Comparison of ENCODE assay signal across 23 cellular contexts in the genomic region with DNA sequence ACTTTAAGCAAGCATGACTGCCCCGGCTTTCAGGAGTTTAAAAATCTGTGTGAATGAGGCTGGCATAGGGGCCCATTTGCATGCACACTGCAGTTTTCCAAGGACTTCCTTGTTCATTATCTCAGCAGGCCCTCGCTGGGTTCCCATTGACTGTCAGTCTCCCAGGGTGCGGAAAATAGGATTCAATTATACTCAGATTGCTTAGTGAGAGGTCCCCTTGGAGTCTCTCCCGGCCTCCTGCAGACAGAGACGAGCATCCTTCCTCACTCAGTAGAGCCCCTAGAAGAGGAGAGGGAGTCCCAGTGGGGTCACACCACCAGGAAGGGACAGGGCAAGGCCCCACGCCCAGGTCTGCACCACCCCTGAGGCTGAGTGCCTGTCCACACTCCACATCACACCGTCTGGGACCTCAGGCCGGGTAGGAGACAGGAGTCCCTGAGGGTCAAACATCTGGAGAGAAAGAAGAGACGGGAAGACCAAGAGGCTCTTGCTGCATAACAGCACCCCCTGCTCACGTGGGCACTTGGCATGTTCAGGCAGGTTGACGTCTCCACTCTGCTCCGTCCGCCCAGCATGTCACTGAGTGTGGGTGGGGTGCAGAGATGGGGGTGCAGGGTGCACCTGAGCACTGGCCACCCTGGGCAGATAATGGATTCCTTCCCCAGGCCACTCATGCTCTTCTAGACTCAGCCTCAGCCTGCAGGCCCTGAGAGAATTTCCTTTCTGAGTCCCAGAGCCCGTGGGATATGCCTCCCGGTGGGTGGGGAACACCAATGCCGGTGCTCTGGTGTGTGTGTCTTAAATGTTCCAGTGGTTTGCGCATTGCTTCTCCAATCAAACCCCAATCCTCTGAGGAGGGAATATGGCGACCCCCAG. TPM values are rescaled to one million over a fixed set of nuclear protein-coding genes. Genes with fewer than 3 reads are reported as not detected.
DNase-seq lines count a peak whose midpoint lies in the region; ATAC-seq and TF ChIP-seq lines count a peak whose summit lies in the region.
"Had no signal": no experiment of that assay in that cellular context is flagged by ENCODE, and none has a peak within 500 bp of the region (broad histone marks: within the 10 kb centered on the region; RNA-seq: fewer than 3 reads in every experiment).

No MANE protein-coding gene starts in this region.

- H3K27ac ChIP-seq in RWPE2 (ENCODE audit: poor library complexity, severe bottlenecking) (no peak overlapping the region), neural cell (ENCODE audit: low read length) (peak overlapping the region; percentile 70)
- H3K27ac ChIP-seq: BLaER1, tibial nerve had no signal

- ATAC-seq in RWPE2 (ENCODE audit: low read depth) (peak; percentile 45), GM18873 (IDR thresholded peaks at IDR 0.05; ENCODE audit: low FRiP score, unreplicated experiment) (no peak)
- ATAC-seq: effector memory CD8-positive, alpha-beta T cell; stimulated activated naive B cell treated with anti-CD40 and anti-IgM and Interleukin-4, amounts not matched to agents 10 μg/mL and 1 μg/mL and 100 μg/mL, for 72 hours had no signal

- no peaks in the 10 kb centered on the region for H3K27me3 Mint-ChIP-seq in activated CD4-positive, alpha-beta T cell treated with anti-CD3 and anti-CD28 coated beads, Interleukin-2, amount 10 ng/mL, durations not matched to agents 24 days and 14 days
- H3K27me3 Mint-ChIP-seq: activated B cell treated with CpG ODN at 0.5 μM for 24 hours; effector memory CD8-positive, alpha-beta T cell; stimulated activated naive B cell treated with anti-CD40 and anti-IgM and Interleukin-4, amounts not matched to agents 10 μg/mL and 1 μg/mL and 100 μg/mL, for 72 hours had no signal

- DNase-seq in NCI-H1092 treated with DMSO at 0.1 percent for 48 hours (lab: John Stamatoyannopoulos, UW) (peak; percentile 56), NCI-H1092 (lab: John Stamatoyannopoulos, UW) (no peak), NCI-H2081 (lab: John Stamatoyannopoulos, UW) (peak; percentile 66 to 89), RWPE2 (ENCODE audit: low spot score) (no peak)
- DNase-seq in activated CD4-positive, alpha-beta T cell treated with anti-CD3 and anti-CD28 coated beads, Interleukin-2, amount 10 ng/mL, durations not matched to agents 24 days and 14 days, result no peak
- no peak for DNase-seq in stimulated activated CD8-positive, alpha-beta memory T cell treated with anti-CD3 and anti-CD28 coated beads, Interleukin-4, amount 100 ng/mL, for 48 hours
- DNase-seq: 8988T; activated B cell treated with CpG ODN at 0.5 μM for 24 hours; DMS53; effector memory CD8-positive, alpha-beta T cell; HCEC 1CT; hypothalamus; kidney glomerular epithelial cell; NCI-H1694; SHP77; stimulated activated naive B cell treated with anti-CD40 and anti-IgM and Interleukin-4, amounts not matched to agents 10 μg/mL and 1 μg/mL and 100 μg/mL, for 72 hours had no signal

- no peak overlapping the region for H3K4me3 ChIP-seq in RWPE2 (ENCODE audit: severe bottlenecking)
- peak overlapping the region; percentile 53 for H3K4me3 ChIP-seq in neural cell (ENCODE audit: low read length)
- H3K4me3 ChIP-seq: BLaER1, tibial nerve had no signal

- intact Hi-C loops in activated CD4-positive, alpha-beta T cell treated with anti-CD3 and anti-CD28 coated beads, Interleukin-2, amount 10 ng/mL, durations not matched to agents 24 days and 14 days (cut with micrococcal nuclease), result no loop called here

- H3K36me3 Mint-ChIP-seq in activated CD4-positive, alpha-beta T cell treated with anti-CD3 and anti-CD28 coated beads, Interleukin-2, amount 10 ng/mL, durations not matched to agents 24 days and 14 days (ENCODE audit: low read depth), result peaks cover 6% of the 10 kb centered on the region

- peaks cover 5% of the 10 kb centered on the region for H3K9me3 Mint-ChIP-seq in activated CD4-positive, alpha-beta T cell treated with anti-CD3 and anti-CD28 coated beads, Interleukin-2, amount 10 ng/mL, durations not matched to agents 24 days and 14 days
- H3K9me3 Mint-ChIP-seq: activated B cell treated with CpG ODN at 0.5 μM for 24 hours had no signal

- no peaks in the 10 kb centered on the region for H4K20me1 ChIP-seq in neural cell (ENCODE audit: insufficient read depth)
- H4K20me1 ChIP-seq: BLaER1 had no signal

- no peaks in the 10 kb centered on the region for H3K9me2 ChIP-seq in neural cell (ENCODE audit: insufficient read depth, low read length)

- TF ChIP-seq CTCF in RWPE2 (IDR thresholded peaks at IDR 0.05; ENCODE audit: poor library complexity, severe bottlenecking) (no peak), neural cell (IDR thresholded peaks at IDR 0.05; ENCODE audit: poor library complexity, severe bottlenecking) (no peak)

- H3K9ac ChIP-seq in neural cell (ENCODE audit: low read length), result peak overlapping the region; percentile 34
- H3K9ac ChIP-seq: BLaER1 had no signal

- no peak overlapping the region for H2AFZ ChIP-seq in neural cell (ENCODE audit: low read depth, low read length)

- no peaks in the 10 kb centered on the region for H3K79me2 ChIP-seq in neural cell (replicated peaks; ENCODE audit: insufficient read depth, low read length)

- no peak overlapping the region for H3K4me2 ChIP-seq in neural cell (ENCODE audit: low read length)
- H3K4me2 ChIP-seq: BLaER1 had no signal

- TF ChIP-seq EP300 in neural cell (conservative IDR thresholded peaks at IDR 0.05; ENCODE audit: poor library complexity, severe bottlenecking), result peak; percentile 35

- H3K4me1 Mint-ChIP-seq in activated CD4-positive, alpha-beta T cell treated with anti-CD3 and anti-CD28 coated beads, Interleukin-2, amount 10 ng/mL, durations not matched to agents 24 days and 14 days, result no peaks in the 10 kb centered on the region
- H3K4me1 Mint-ChIP-seq: activated B cell treated with CpG ODN at 0.5 μM for 24 hours had no signal

- H3K36me3 ChIP-seq in RWPE2 (ENCODE audit: low read depth), result no peaks in the 10 kb centered on the region
- no peaks in the 10 kb centered on the region for H3K36me3 ChIP-seq in neural cell (ENCODE audit: insufficient read depth, low read length)
- H3K36me3 ChIP-seq: BLaER1 had no signal

- H3K27me3 ChIP-seq in RWPE2 (ENCODE audit: insufficient read depth, poor library complexity, severe bottlenecking) (no peaks in the 10 kb centered on the region), neural cell (ENCODE audit: insufficient read depth, low read depth, low read length) (no peaks in the 10 kb centered on the region)
- H3K27me3 ChIP-seq: BLaER1, tibial nerve had no signal

- H3K9me3 ChIP-seq in RWPE2 (ENCODE audit: severe bottlenecking) (no peaks in the 10 kb centered on the region), neural cell (ENCODE audit: low read length) (no peaks in the 10 kb centered on the region)
- H3K9me3 ChIP-seq: tibial nerve had no signal

- TF ChIP-seq RAD21 in neural cell (conservative IDR thresholded peaks at IDR 0.05), result no peak

- H3K4me3 Mint-ChIP-seq in activated CD4-positive, alpha-beta T cell treated with anti-CD3 and anti-CD28 coated beads, Interleukin-2, amount 10 ng/mL, durations not matched to agents 24 days and 14 days, result no peak overlapping the region
- H3K4me3 Mint-ChIP-seq: activated B cell treated with CpG ODN at 0.5 μM for 24 hours; effector memory CD8-positive, alpha-beta T cell; neural crest cell; stimulated activated naive B cell treated with anti-CD40 and anti-IgM and Interleukin-4, amounts not matched to agents 10 μg/mL and 1 μg/mL and 100 μg/mL, for 72 hours; T-helper 1 cell treated with Interleukin-12 subunit alpha and Interleukin-12 subunit beta and Interleukin-4 antibody, amounts not matched to agents 30 μg/mL and 1 μg/mL, for 36 hours had no signal

- H3K4me1 ChIP-seq in RWPE2 (ENCODE audit: insufficient read depth, poor library complexity, severe bottlenecking), result peaks cover 11% of the 10 kb centered on the region
- H3K4me1 ChIP-seq: tibial nerve had no signal

- H3F3A ChIP-seq in neural cell (ENCODE audit: insufficient read depth, low read length, poor library complexity, severe bottlenecking), result peaks cover 6% of the 10 kb centered on the region

- H3K27ac Mint-ChIP-seq in activated CD4-positive, alpha-beta T cell treated with anti-CD3 and anti-CD28 coated beads, Interleukin-2, amount 10 ng/mL, durations not matched to agents 24 days and 14 days, result no peak overlapping the region
- H3K27ac Mint-ChIP-seq: activated B cell treated with CpG ODN at 0.5 μM for 24 hours; activated T-helper 2 cell treated with anti-CD3 and anti-CD28 coated beads, Interferon-gamma antibody, Interleukin-2, Interleukin-4, amounts not matched to agents 10 μg/mL and 5 μg/mL and 100 μg/mL, durations not matched to agents 14 hours and 24 hours and 36 hours; stimulated activated naive B cell treated with anti-CD40 and anti-IgM and Interleukin-4, amounts not matched to agents 10 μg/mL and 1 μg/mL and 100 μg/mL, for 72 hours; T-helper 1 cell treated with Interleukin-12 subunit alpha and Interleukin-12 subunit beta and Interleukin-4 antibody, amounts not matched to agents 30 μg/mL and 1 μg/mL, for 36 hours had no signal

TF ChIP-seq in neural cell, 6 proteins besides CTCF, POLR2A, EP300 and RAD21 (continues in another document):
- TF ChIP-seq, protein P1, sequence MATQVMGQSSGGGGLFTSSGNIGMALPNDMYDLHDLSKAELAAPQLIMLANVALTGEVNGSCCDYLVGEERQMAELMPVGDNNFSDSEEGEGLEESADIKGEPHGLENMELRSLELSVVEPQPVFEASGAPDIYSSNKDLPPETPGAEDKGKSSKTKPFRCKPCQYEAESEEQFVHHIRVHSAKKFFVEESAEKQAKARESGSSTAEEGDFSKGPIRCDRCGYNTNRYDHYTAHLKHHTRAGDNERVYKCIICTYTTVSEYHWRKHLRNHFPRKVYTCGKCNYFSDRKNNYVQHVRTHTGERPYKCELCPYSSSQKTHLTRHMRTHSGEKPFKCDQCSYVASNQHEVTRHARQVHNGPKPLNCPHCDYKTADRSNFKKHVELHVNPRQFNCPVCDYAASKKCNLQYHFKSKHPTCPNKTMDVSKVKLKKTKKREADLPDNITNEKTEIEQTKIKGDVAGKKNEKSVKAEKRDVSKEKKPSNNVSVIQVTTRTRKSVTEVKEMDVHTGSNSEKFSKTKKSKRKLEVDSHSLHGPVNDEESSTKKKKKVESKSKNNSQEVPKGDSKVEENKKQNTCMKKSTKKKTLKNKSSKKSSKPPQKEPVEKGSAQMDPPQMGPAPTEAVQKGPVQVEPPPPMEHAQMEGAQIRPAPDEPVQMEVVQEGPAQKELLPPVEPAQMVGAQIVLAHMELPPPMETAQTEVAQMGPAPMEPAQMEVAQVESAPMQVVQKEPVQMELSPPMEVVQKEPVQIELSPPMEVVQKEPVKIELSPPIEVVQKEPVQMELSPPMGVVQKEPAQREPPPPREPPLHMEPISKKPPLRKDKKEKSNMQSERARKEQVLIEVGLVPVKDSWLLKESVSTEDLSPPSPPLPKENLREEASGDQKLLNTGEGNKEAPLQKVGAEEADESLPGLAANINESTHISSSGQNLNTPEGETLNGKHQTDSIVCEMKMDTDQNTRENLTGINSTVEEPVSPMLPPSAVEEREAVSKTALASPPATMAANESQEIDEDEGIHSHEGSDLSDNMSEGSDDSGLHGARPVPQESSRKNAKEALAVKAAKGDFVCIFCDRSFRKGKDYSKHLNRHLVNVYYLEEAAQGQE (IDR thresholded peaks at IDR 0.05; ENCODE audit: borderline replicate concordance), result peak; percentile 100

RNA-seq across cellular contexts. Expression of a gene that starts 58.8 kb away (rescaled TPM):
- polyA plus RNA-seq in neural cell, result 6.9 and 7.2 TPM in 2 replicates
- 7.5 and 8.0 TPM in 2 replicates for polyA minus RNA-seq in neural cell
- total RNA-seq in activated CD4-positive, alpha-beta T cell treated with anti-CD3 and anti-CD28 coated beads, Interleukin-2, amount 10 ng/mL, durations not matched to agents 24 days and 14 days, result 334 and 343 TPM in 2 replicates

Comparison
In these comparisons a context has a peak if more than half of its experiments do, and no peak if none do; other contexts are left out.
1. DNase-seq: peak in NCI-H1092 treated with DMSO at 0.1 percent for 48 hours (single experiment) and NCI-H2081 (2 of 2); none in NCI-H1092 (single experiment), RWPE2 (single experiment), activated CD4-positive, alpha-beta T cell treated with anti-CD3 and anti-CD28 coated beads, Interleukin-2, amount 10 ng/mL, durations not matched to agents 24 days and 14 days (single experiment) and stimulated activated CD8-positive, alpha-beta memory T cell treated with anti-CD3 and anti-CD28 coated beads, Interleukin-4, amount 100 ng/mL, for 48 hours (single experiment).